Comparison of ENCODE assay signal across 14 cellular contexts in genomic region chr18:37779220-37779619, GRCh38.
"Had no signal": no experiment of that assay in that cellular context is flagged by ENCODE, and none has a peak within 500 bp of the region (broad histone marks: within the 10 kb centered on the region; RNA-seq: fewer than 3 reads in every experiment).

No MANE protein-coding gene starts in this region.

- H3K36me3 ChIP-seq: left lung, lower lobe of right lung, pancreas, prostate gland, stomach, thyroid gland, transverse colon, upper lobe of left lung had no signal

- H3K27ac ChIP-seq: left lung, lower lobe of right lung, pancreas, prostate gland, skin epidermis, stomach, testis, thyroid gland, transverse colon, upper lobe of left lung had no signal

- ATAC-seq: naive thymus-derived CD8-positive, alpha-beta T cell; sciatic nerve had no signal

- FAIRE-seq: keratinocyte, pancreas, urothelium cell line had no signal

- H3K27me3 ChIP-seq: left lung, testis, thyroid gland, transverse colon, upper lobe of left lung had no signal

- H3K4me3 ChIP-seq: left lung, lower lobe of right lung, pancreas, prostate gland, skin epidermis, stomach, testis, thyroid gland, transverse colon, upper lobe of left lung had no signal

- H3K9me3 ChIP-seq: left lung, lower lobe of right lung, pancreas, prostate gland, stomach, testis, thyroid gland, transverse colon, upper lobe of left lung had no signal

- H3K4me1 ChIP-seq: left lung, lower lobe of right lung, pancreas, prostate gland, stomach, testis, thyroid gland, transverse colon had no signal
